Comparison of ENCODE assay signal across 20 cellular contexts in the genomic region with DNA sequence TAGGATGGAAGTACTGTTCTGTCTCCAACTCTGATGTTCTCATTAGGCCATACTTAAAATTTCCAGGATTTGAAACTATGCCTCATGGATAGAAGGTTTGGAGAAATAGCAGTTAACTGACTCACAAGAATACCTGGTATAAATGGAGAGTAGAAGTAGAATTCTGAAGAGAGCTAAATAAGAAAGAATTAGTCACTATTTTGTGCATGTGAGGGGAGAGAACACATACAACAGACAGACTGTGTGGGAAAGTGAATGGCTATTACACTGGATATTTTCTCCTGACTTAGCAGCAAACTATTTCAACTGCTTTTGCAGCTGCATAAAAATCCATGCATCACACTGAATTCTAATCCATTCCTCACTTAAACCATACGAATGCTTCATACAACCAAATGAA.
"Had no signal": no experiment of that assay in that cellular context is flagged by ENCODE, and none has a peak within 500 bp of the region (broad histone marks: within the 10 kb centered on the region; RNA-seq: fewer than 3 reads in every experiment).

No MANE protein-coding gene starts in this region.

- H3K4me3 Mint-ChIP-seq: dendritic cell treated with granulocyte-macrophage colony-stimulating factor and Interleukin-4, amounts not matched to agents 40 ng/mL and 50 ng/mL, for 4 days; effector memory CD8-positive, alpha-beta T cell; naive thymus-derived CD4-positive, alpha-beta T cell; nephron progenitor cell had no signal

- H2AFZ ChIP-seq: hepatocyte had no signal

- H3K27ac ChIP-seq: hepatocyte had no signal

- H3K9me3 Mint-ChIP-seq: dendritic cell treated with granulocyte-macrophage colony-stimulating factor and Interleukin-4, amounts not matched to agents 40 ng/mL and 50 ng/mL, for 4 days; effector memory CD8-positive, alpha-beta T cell; naive thymus-derived CD4-positive, alpha-beta T cell; nephron progenitor cell had no signal

- H3K4me3 ChIP-seq: hepatocyte, lung, smooth muscle cell had no signal

- FAIRE-seq: colon, kidney, urothelium cell line had no signal

- H3K36me3 Mint-ChIP-seq: naive thymus-derived CD4-positive, alpha-beta T cell had no signal

- H3K27me3 ChIP-seq: hepatocyte had no signal

- H3K27ac Mint-ChIP-seq: dendritic cell treated with granulocyte-macrophage colony-stimulating factor and Interleukin-4, amounts not matched to agents 40 ng/mL and 50 ng/mL, for 4 days; effector memory CD8-positive, alpha-beta T cell; naive thymus-derived CD4-positive, alpha-beta T cell had no signal

- H3K4me2 ChIP-seq: hepatocyte, smooth muscle cell had no signal

- H3K4me1 Mint-ChIP-seq: naive thymus-derived CD4-positive, alpha-beta T cell had no signal

- DNase-seq: effector memory CD8-positive, alpha-beta T cell; erythroblast; foreskin melanocyte; head of caudate nucleus; kidney; left colon; left ventricle myocardium superior; mesendoderm; naive thymus-derived CD4-positive, alpha-beta T cell; nephron progenitor cell; right cardiac atrium; stimulated activated CD4-positive, alpha-beta T cell treated with anti-CD3 and anti-CD28 coated beads, Interleukin-2, amount 100 ng/mL, for 48 hours; stimulated activated naive CD4-positive, alpha-beta T cell treated with Interleukin-2 at 50 U/mL for 16 hours; trophoblast cell had no signal

- H3K79me2 ChIP-seq: hepatocyte had no signal
